ENCODE assay signal across 12 cellular contexts in the genomic region with DNA sequence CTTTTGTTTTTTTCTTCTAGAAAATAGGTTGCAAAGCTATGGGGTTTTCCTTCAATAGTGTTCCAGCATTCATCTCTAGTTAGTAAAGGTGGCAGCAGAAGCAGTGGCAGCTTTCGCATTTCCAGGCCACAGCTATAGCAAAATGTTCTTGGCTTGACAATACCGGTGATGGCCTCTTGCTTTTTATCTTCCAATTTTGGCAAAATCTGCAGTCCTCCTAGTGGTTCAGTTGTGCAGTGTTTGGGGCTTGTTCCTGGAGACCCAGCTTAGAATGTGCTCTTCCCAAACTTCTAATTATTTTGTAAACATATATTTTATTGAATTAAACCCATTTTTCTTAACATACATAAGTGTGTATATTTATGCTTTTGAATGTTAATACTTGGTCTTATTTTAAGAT.
DNase-seq lines count a peak whose midpoint lies in the region; ATAC-seq and TF ChIP-seq lines count a peak whose summit lies in the region.
"Had no signal": no experiment of that assay in that cellular context is flagged by ENCODE, and none has a peak within 500 bp of the region (broad histone marks: within the 10 kb centered on the region; RNA-seq: fewer than 3 reads in every experiment).

No MANE protein-coding gene starts in this region.

- H2AFZ ChIP-seq in H9 (ENCODE audit: low read length) = no peak overlapping the region

- H2AK5ac ChIP-seq in H9 (ENCODE audit: insufficient read length, low read length) = no peak overlapping the region

- no peaks in the 10 kb centered on the region for H3K23me2 ChIP-seq in H9 (ENCODE audit: insufficient read length, low read depth, low read length, poor library complexity, severe bottlenecking)

- peaks cover 30% of the 10 kb centered on the region for H3K27me3 Mint-ChIP-seq in H9 (ENCODE audit: low read depth)
- H3K27me3 Mint-ChIP-seq in effector memory CD8-positive, alpha-beta T cell = peaks cover 6 to 38% of the 10 kb centered on the region in 2 donors
- H3K27me3 Mint-ChIP-seq: activated naive CD8-positive, alpha-beta T cell; T-cell had no signal

- no peak overlapping the region for H2BK20ac ChIP-seq in H9 (ENCODE audit: low read depth, low read length, poor library complexity, severe bottlenecking)

- no peaks in the 10 kb centered on the region for H3K79me1 ChIP-seq in H9 (ENCODE audit: insufficient read depth, low read depth, low read length, poor library complexity, severe bottlenecking)

- no peaks in the 10 kb centered on the region; the same call in 1 of the 2 replicates for H3K9me3 ChIP-seq in BE2C
- H3K9me3 ChIP-seq in H9 (ENCODE audit: control insufficient read depth, low read depth, low read length) = no peaks in the 10 kb centered on the region

- H3K4me1 Mint-ChIP-seq in H9 = peaks cover 8 to 12% of the 10 kb centered on the region in 2 experiments
- H3K4me1 Mint-ChIP-seq in effector memory CD8-positive, alpha-beta T cell (ENCODE audit: low read depth in 2 of 2) = no peaks in the 10 kb centered on the region
- H3K4me1 Mint-ChIP-seq: activated CD4-positive, alpha-beta memory T cell treated with anti-CD3 and anti-CD28 coated beads, Interleukin-2, amount 10 ng/mL, durations not matched to agents 7 days and 5 days had no signal

- no peaks in the 10 kb centered on the region for H3K36me3 ChIP-seq in BE2C

- H3K4me1 ChIP-seq in BE2C = no peaks in the 10 kb centered on the region
- no peaks in the 10 kb centered on the region; the same call in 1 of the 2 replicates for H3K4me1 ChIP-seq in H9 (ENCODE audit: insufficient read depth, low read length)

- H3K27me3 ChIP-seq in BE2C = no peaks in the 10 kb centered on the region
- H3K27me3 ChIP-seq in H9 (ENCODE audit: insufficient read depth, low read length) = no peaks in the 10 kb centered on the region; the same call in 1 of the 2 replicates

- H3T11ph ChIP-seq in H9 (ENCODE audit: low read length) = no peak overlapping the region

- H3K56ac ChIP-seq in H9 (ENCODE audit: insufficient read length, low read depth, low read length) = no peak overlapping the region

- H2BK120ac ChIP-seq in H9 (ENCODE audit: low read depth, low read length, poor library complexity, severe bottlenecking) = no peak overlapping the region

- no peak for ATAC-seq in effector memory CD8-positive, alpha-beta T cell (replicated peaks)
- ATAC-seq: T-cell had no signal

- H3K27ac Mint-ChIP-seq in H9 = no peak overlapping the region
- no peak overlapping the region for H3K27ac Mint-ChIP-seq in effector memory CD8-positive, alpha-beta T cell
- H3K27ac Mint-ChIP-seq: activated CD4-positive, alpha-beta memory T cell treated with anti-CD3 and anti-CD28 coated beads, Interleukin-2, amount 10 ng/mL, durations not matched to agents 7 days and 5 days; activated naive CD8-positive, alpha-beta T cell; mesothelial cell of epicardium; T-cell had no signal

- H3K4ac ChIP-seq in H9 (ENCODE audit: low read depth, low read length) = no peak overlapping the region

- no peak overlapping the region for H2BK5ac ChIP-seq in H9 (ENCODE audit: insufficient read length, low read length)

- TF ChIP-seq CTCF in BE2C (IDR thresholded peaks at IDR 0.05; ENCODE audit: low read depth, low read length) = peak; percentile 51
- TF ChIP-seq CTCF in H9 (conservative IDR thresholded peaks at IDR 0.05) = peak; percentile 50; the same call in 2 of the 3 replicates
- peak; percentile 43 for TF ChIP-seq CTCF in fibroblast of the aortic adventitia (IDR thresholded peaks at IDR 0.05; ENCODE audit: insufficient read depth, low read length)

- H3K4me2 ChIP-seq in H9 (ENCODE audit: insufficient read depth, insufficient read length, low read length) = no peak overlapping the region

- H3K9me3 Mint-ChIP-seq in H9 = no peaks in the 10 kb centered on the region; a peak in 1 of 5 replicates
- H3K9me3 Mint-ChIP-seq in effector memory CD8-positive, alpha-beta T cell = no peaks in the 10 kb centered on the region

- H3K36me3 Mint-ChIP-seq in H9 (ENCODE audit: insufficient read depth in 1 of 3, low read depth in 3 of 3) = no peaks in the 10 kb centered on the region
- no peaks in the 10 kb centered on the region for H3K36me3 Mint-ChIP-seq in effector memory CD8-positive, alpha-beta T cell (ENCODE audit: insufficient read depth)
- H3K36me3 Mint-ChIP-seq: activated naive CD8-positive, alpha-beta T cell; mesothelial cell of epicardium; T-cell had no signal

- no peak overlapping the region for H3K14ac ChIP-seq in H9 (ENCODE audit: insufficient read depth, low read length)

- H3K27ac ChIP-seq in H9 (ENCODE audit: insufficient read length, low read depth, low read length) = no peak overlapping the region

- H4K8ac ChIP-seq in H9 (replicated peaks; ENCODE audit: insufficient read length, low read depth, low read length) = no peak overlapping the region

- H3K4me3 ChIP-seq in BE2C (ENCODE audit: low read depth, low read length) = no peak overlapping the region
- H3K4me3 ChIP-seq in fibroblast of the aortic adventitia (ENCODE audit: low read depth, low read length) = no peak overlapping the region

- H3K79me2 ChIP-seq in H9 (ENCODE audit: insufficient read depth, low read length) = no peaks in the 10 kb centered on the region

- no peak overlapping the region for H4K91ac ChIP-seq in H9 (ENCODE audit: insufficient read length, low read depth, low read length)

- H4K5ac ChIP-seq in H9 (ENCODE audit: insufficient read length, low read depth, low read length) = no peak overlapping the region

- no peak for DNase-seq in BE2C
- DNase-seq in H9 = no peak
- peak; percentile 28 for DNase-seq in RPMI7951 (ENCODE audit: low read depth)
- DNase-seq in fibroblast of the aortic adventitia (ENCODE audit: low read depth) = peak; percentile 14
- DNase-seq in retina = no peak
- no peak for DNase-seq in effector memory CD8-positive, alpha-beta T cell
- DNase-seq in H4 (ENCODE audit: low spot score) = no peak
- no peak for DNase-seq in cerebellar nuclear complex (lab: John Stamatoyannopoulos, UW)
- DNase-seq: activated CD4-positive, alpha-beta memory T cell treated with anti-CD3 and anti-CD28 coated beads, Interleukin-2, amount 10 ng/mL, durations not matched to agents 7 days and 5 days; T-cell had no signal

- no peak overlapping the region for H3K18ac ChIP-seq in H9 (ENCODE audit: insufficient read length, low read depth, low read length)

- no peak overlapping the region for H3K9ac ChIP-seq in H9 (ENCODE audit: extremely low read depth, insufficient read length, low read length)

- WGBS in H9 (ENCODE audit: extremely low coverage, insufficient read length, low lambda C conversion rate) = no CpG with 5 or more reads among the region's 2 CpGs

- H4K20me1 ChIP-seq in H9 (ENCODE audit: control insufficient read depth, insufficient read depth, insufficient read length) = no peaks in the 10 kb centered on the region

- no peak overlapping the region for H2BK12ac ChIP-seq in H9 (ENCODE audit: insufficient read length, low read depth, low read length)

- no peak overlapping the region for H3K23ac ChIP-seq in H9 (ENCODE audit: insufficient read length, low read depth, low read length)

- no peak overlapping the region for H3K4me3 Mint-ChIP-seq in H9
- H3K4me3 Mint-ChIP-seq in effector memory CD8-positive, alpha-beta T cell = no peak overlapping the region
- H3K4me3 Mint-ChIP-seq: activated CD4-positive, alpha-beta memory T cell treated with anti-CD3 and anti-CD28 coated beads, Interleukin-2, amount 10 ng/mL, durations not matched to agents 7 days and 5 days; activated naive CD8-positive, alpha-beta T cell; mesothelial cell of epicardium; T-cell had no signal

- H2BK15ac ChIP-seq in H9 (ENCODE audit: low read depth, low read length) = no peak overlapping the region

Comparison
In these comparisons a context has a peak if more than half of its experiments do, and no peak if none do; other contexts are left out.
1. DNase-seq: peak in RPMI7951 (single experiment) and fibroblast of the aortic adventitia (single experiment); none in BE2C (single experiment), H9 (single experiment), retina (single experiment), effector memory CD8-positive, alpha-beta T cell (0 of 3), H4 (single experiment) and cerebellar nuclear complex (0 of 2).
2. Peak in every context shown above with its lines, with median percentiles within 50 percentile points of each other: CTCF ChIP-seq.